Comparison of ENCODE assay signal across 12 cellular contexts in genomic region chr9:68336639-68337339, GRCh38. TPM values are rescaled to one million over a fixed set of nuclear protein-coding genes. Genes with fewer than 3 reads are reported as not detected.
"Had no signal": no experiment of that assay in that cellular context is flagged by ENCODE, and none has a peak within 500 bp of the region (broad histone marks: within the 10 kb centered on the region; RNA-seq: fewer than 3 reads in every experiment).

No MANE protein-coding gene starts in this region.

RNA-seq across cellular contexts. Expression of gene PGM5, which starts 19.6 kb away (rescaled TPM):
- polyA plus RNA-seq: neural cell had no signal

RNA-seq across cellular contexts. Expression of gene FOXD4L3, which starts 34.1 kb away (rescaled TPM):
- total RNA-seq: kidney, mononuclear cell, natural killer cell, osteoblast, prostate gland, sigmoid colon, temporal lobe, tibial nerve, urinary bladder had no signal
- polyA plus RNA-seq: immature natural killer cell, liver, neural cell, urinary bladder had no signal
